In genomic region chr3:196159526-196159925, GRCh38 we compare ENCODE assay signal across 1 cellular context.
TF ChIP-seq lines count a peak whose summit lies in the region.

No MANE protein-coding gene starts in this region.

TF ChIP-seq in IMR-90, 13 proteins besides CTCF, POLR2A, EP300 and RAD21:
- TF ChIP-seq ELK1 (IDR thresholded peaks at IDR 0.05; ENCODE audit: borderline replicate concordance, low read depth, low read length) (no peak), RFX5 (IDR thresholded peaks at IDR 0.05; ENCODE audit: low read depth, low read length) (no peak), MXI1 (IDR thresholded peaks at IDR 0.05; ENCODE audit: borderline replicate concordance, low read depth, low read length) (no peak), SMC3 (IDR thresholded peaks at IDR 0.05; ENCODE audit: low read depth, low read length) (no peak), FOS (IDR thresholded peaks at IDR 0.05; ENCODE audit: low read depth, low read length) (no peak), BHLHE40 (IDR thresholded peaks at IDR 0.05; ENCODE audit: low read depth, low read length) (no peak), CEBPB (IDR thresholded peaks at IDR 0.05; ENCODE audit: low read depth, low read length) (no peak), MAFK (IDR thresholded peaks at IDR 0.05; ENCODE audit: low read depth, low read length) (no peak)
